8 cellular contexts compared by ENCODE assay signal in the genomic region with DNA sequence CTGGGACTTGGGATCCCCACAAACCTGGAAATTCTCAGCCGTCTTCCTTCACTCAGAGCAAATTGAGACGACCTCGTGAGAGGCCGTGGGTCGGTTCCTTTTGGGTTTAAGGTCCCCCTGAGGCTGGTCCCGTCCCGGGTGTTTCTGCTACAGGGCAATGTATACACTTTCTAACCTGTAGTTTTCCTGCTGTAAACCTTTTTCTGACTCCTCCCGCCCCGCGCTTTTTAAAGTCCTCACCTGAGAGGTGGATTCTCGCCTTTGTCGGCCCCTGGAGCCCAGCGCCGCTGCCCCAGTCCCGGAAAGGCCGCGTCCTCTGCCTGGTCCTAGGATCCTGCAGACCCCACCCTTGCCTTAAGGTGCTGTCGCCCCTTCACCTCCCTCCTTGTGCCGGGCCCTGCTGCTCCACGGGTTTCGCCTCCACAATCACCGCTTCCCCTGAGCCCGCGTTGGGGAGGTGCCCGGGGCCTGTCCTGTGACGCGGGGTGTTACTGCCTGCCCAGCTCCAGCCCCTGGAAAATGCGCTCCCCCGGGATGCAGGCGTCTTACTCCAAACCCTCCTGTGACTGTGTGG. TPM values are rescaled to one million over a fixed set of nuclear protein-coding genes. Genes with fewer than 3 reads are reported as not detected.
DNase-seq lines count a peak whose midpoint lies in the region; ATAC-seq lines count a peak whose summit lies in the region.

No MANE protein-coding gene starts in this region.

- peak; percentile 56 for DNase-seq in EH (ENCODE audit: low read depth)
- peak; percentile 25 for DNase-seq in KG1 (lab: John Stamatoyannopoulos, UW)
- peak; percentile 4 for DNase-seq in activated gamma-delta T cell treated with Interleukin-2 at 50 U/mL for 16 hours
- peak; percentile 53 for DNase-seq in left ventricle myocardium superior
- DNase-seq in renal cortical epithelial cell (ENCODE audit: low read depth) = peak; percentile 1
- DNase-seq in OCI-M2 (lab: John Stamatoyannopoulos, UW; ENCODE audit: unreplicated experiment) = no peak
- DNase-seq in midbrain (lab: John Stamatoyannopoulos, UW) = no peak

- ATAC-seq in GM21619 (IDR thresholded peaks at IDR 0.05; ENCODE audit: unreplicated experiment) (peak; percentile 20), left ventricle myocardium superior (peak; percentile 47)

- intact Hi-C loops in left ventricle myocardium superior (cut with micrococcal nuclease) = no loop called here

RNA-seq across cellular contexts. Expression of a gene that starts 0.4 kb away (rescaled TPM):
- 4.1 TPM for total RNA-seq in left ventricle myocardium superior
- 13.0 and 25.5 TPM in 2 replicates for total RNA-seq in renal cortical epithelial cell

RNA-seq across cellular contexts. Expression of a gene that starts 35.4 kb away (rescaled TPM):
- total RNA-seq in left ventricle myocardium superior (1.3 TPM), renal cortical epithelial cell (5.4 and 11.7 TPM in 2 replicates)

RNA-seq across cellular contexts. Expression of a gene that starts 37.2 kb away (rescaled TPM):
- total RNA-seq in left ventricle myocardium superior (4.7 TPM), renal cortical epithelial cell (21.7 and 25.1 TPM in 2 replicates)

Comparison
In these comparisons a context has a peak if more than half of its experiments do, and no peak if none do; other contexts are left out.
1. DNase-seq: peak in EH (single experiment), KG1 (single experiment), activated gamma-delta T cell treated with Interleukin-2 at 50 U/mL for 16 hours (single experiment), left ventricle myocardium superior (single experiment) and renal cortical epithelial cell (single experiment); none in OCI-M2 (single experiment) and midbrain (single experiment).